ENCODE assay signal across 9 cellular contexts in genomic region chr3:102224171-102224570, GRCh38.
A peak's percentile ranks its signal among the peaks of the same experiment; 100 is the strongest.
DNase-seq lines count a peak whose midpoint lies in the region; ATAC-seq and TF ChIP-seq lines count a peak whose summit lies in the region.
"Had no signal": no experiment of that assay in that cellular context is flagged by ENCODE, and none has a peak within 500 bp of the region (broad histone marks: within the 10 kb centered on the region; RNA-seq: fewer than 3 reads in every experiment).

No MANE protein-coding gene starts in this region.

- no peak for ATAC-seq in stimulated activated naive CD8-positive, alpha-beta T cell treated with anti-CD3 and anti-CD28 coated beads, Interleukin-15, Interleukin-2, amounts not matched to agents 100 U/mL and 50 U/mL, for 24 hours

- H3K9me3 ChIP-seq in OCI-LY3 (ENCODE audit: insufficient read depth, low read length) (no peaks in the 10 kb centered on the region), tibial nerve (no peaks in the 10 kb centered on the region)

- no peak overlapping the region for H2AFZ ChIP-seq in OCI-LY3 (ENCODE audit: low read depth, low read length)
- H2AFZ ChIP-seq: parathyroid adenoma had no signal

- no peak overlapping the region for H3K4me3 Mint-ChIP-seq in stimulated activated naive CD8-positive, alpha-beta T cell treated with anti-CD3 and anti-CD28 coated beads, Interleukin-15, Interleukin-2, amounts not matched to agents 100 ng/mL and 50 ng/mL, for 24 hours

- H3K27ac Mint-ChIP-seq in stimulated activated naive CD8-positive, alpha-beta T cell treated with anti-CD3 and anti-CD28 coated beads, Interleukin-15, Interleukin-2, amounts not matched to agents 100 ng/mL and 50 ng/mL, for 24 hours, result peak overlapping the region; percentile 28

- H3K27me3 ChIP-seq in OCI-LY3 (ENCODE audit: low read depth, low read length) (peaks cover 5% of the 10 kb centered on the region; the same call in 1 of the 2 replicates), tibial nerve (no peaks in the 10 kb centered on the region)

- 72 to 73% methylated on average over 3 of the region's 3 CpGs for WGBS in tibial nerve, 2 donors

- H3K9me3 Mint-ChIP-seq in stimulated activated naive CD8-positive, alpha-beta T cell treated with anti-CD3 and anti-CD28 coated beads, Interleukin-15, Interleukin-2, amounts not matched to agents 100 ng/mL and 50 ng/mL, for 24 hours, result no peaks in the 10 kb centered on the region

- no peaks in the 10 kb centered on the region for H3K79me2 ChIP-seq in OCI-LY3 (ENCODE audit: low read length)
- H3K79me2 ChIP-seq: parathyroid adenoma had no signal

- no peaks in the 10 kb centered on the region for H3K36me3 Mint-ChIP-seq in stimulated activated naive CD8-positive, alpha-beta T cell treated with anti-CD3 and anti-CD28 coated beads, Interleukin-15, Interleukin-2, amounts not matched to agents 100 ng/mL and 50 ng/mL, for 24 hours (ENCODE audit: low read depth)

- TF ChIP-seq EP300 in tibial nerve (IDR thresholded peaks at IDR 0.05), result peak in 1 of 2 donors; percentile 24

- H3K4me1 Mint-ChIP-seq in stimulated activated naive CD8-positive, alpha-beta T cell treated with anti-CD3 and anti-CD28 coated beads, Interleukin-15, Interleukin-2, amounts not matched to agents 100 ng/mL and 50 ng/mL, for 24 hours (ENCODE audit: low read depth), result peaks cover 37% of the 10 kb centered on the region

- peak overlapping the region; percentile 39 for H3K4me2 ChIP-seq in OCI-LY3 (ENCODE audit: low read length)

- H3K36me3 ChIP-seq in OCI-LY3 (replicated peaks; ENCODE audit: low read depth, low read length), result no peaks in the 10 kb centered on the region
- no peaks in the 10 kb centered on the region for H3K36me3 ChIP-seq in tibial nerve

- H3K4me3 ChIP-seq in OCI-LY3 (ENCODE audit: low read length) (no peak overlapping the region), fibroblast of villous mesenchyme (ENCODE audit: low read depth, low read length) (no peak overlapping the region), tibial nerve (no peak overlapping the region)

- H4K20me1 ChIP-seq in OCI-LY3 (ENCODE audit: insufficient read depth, low read length), result no peaks in the 10 kb centered on the region

- TF ChIP-seq POLR2A in tibial nerve (IDR thresholded peaks at IDR 0.05), result no peak

- no peak overlapping the region for H3K9ac ChIP-seq in OCI-LY3 (ENCODE audit: low read length)
- H3K9ac ChIP-seq: parathyroid adenoma had no signal

- no peak for DNase-seq in stimulated activated naive CD8-positive, alpha-beta T cell treated with anti-CD3 and anti-CD28 coated beads, Interleukin-15, Interleukin-2, amounts not matched to agents 100 U/mL and 50 U/mL, for 24 hours
- DNase-seq in fibroblast of villous mesenchyme (ENCODE audit: low read depth) (peak; percentile 40), tibial nerve (ENCODE audit: low spot score in 2 of 2) (peak in 1 of 2 donors; percentile 47), activated T-cell treated with anti-CD3 and anti-CD28 coated beads for 4 hours (no peak), NCI-H2029 treated with DMSO at 0.1 percent for 48 hours (lab: John Stamatoyannopoulos, UW) (no peak)
- DNase-seq in stimulated activated CD4-positive, alpha-beta T cell treated with anti-CD3 and anti-CD28 coated beads, Interleukin-2, amount 100 ng/mL, for 48 hours, result no peak

- peaks cover 6% of the 10 kb centered on the region for H3K27me3 Mint-ChIP-seq in stimulated activated naive CD8-positive, alpha-beta T cell treated with anti-CD3 and anti-CD28 coated beads, Interleukin-15, Interleukin-2, amounts not matched to agents 100 ng/mL and 50 ng/mL, for 24 hours

- peaks cover 32% of the 10 kb centered on the region for H3K4me1 ChIP-seq in OCI-LY3 (ENCODE audit: low read length)
- H3K4me1 ChIP-seq in tibial nerve, result peaks cover 0 to 17% (median 0%) of the 10 kb centered on the region in 4 donors
- H3K4me1 ChIP-seq: parathyroid adenoma had no signal

- TF ChIP-seq CTCF in OCI-LY3 (IDR thresholded peaks at IDR 0.05; ENCODE audit: low read depth, low read length) (peak; percentile 78), fibroblast of villous mesenchyme (IDR thresholded peaks at IDR 0.05; ENCODE audit: insufficient read depth, low read depth, low read length) (peak; percentile 47), tibial nerve (IDR thresholded peaks at IDR 0.05) (peak in 4 of 5 experiments; percentile 5 to 56 (median 34))

- no peak overlapping the region for H3K27ac ChIP-seq in OCI-LY3 (ENCODE audit: low read length)
- H3K27ac ChIP-seq in tibial nerve, result no peak overlapping the region
- H3K27ac ChIP-seq: parathyroid adenoma had no signal
